Comparison of ENCODE assay signal across 14 cellular contexts in the genomic region with DNA sequence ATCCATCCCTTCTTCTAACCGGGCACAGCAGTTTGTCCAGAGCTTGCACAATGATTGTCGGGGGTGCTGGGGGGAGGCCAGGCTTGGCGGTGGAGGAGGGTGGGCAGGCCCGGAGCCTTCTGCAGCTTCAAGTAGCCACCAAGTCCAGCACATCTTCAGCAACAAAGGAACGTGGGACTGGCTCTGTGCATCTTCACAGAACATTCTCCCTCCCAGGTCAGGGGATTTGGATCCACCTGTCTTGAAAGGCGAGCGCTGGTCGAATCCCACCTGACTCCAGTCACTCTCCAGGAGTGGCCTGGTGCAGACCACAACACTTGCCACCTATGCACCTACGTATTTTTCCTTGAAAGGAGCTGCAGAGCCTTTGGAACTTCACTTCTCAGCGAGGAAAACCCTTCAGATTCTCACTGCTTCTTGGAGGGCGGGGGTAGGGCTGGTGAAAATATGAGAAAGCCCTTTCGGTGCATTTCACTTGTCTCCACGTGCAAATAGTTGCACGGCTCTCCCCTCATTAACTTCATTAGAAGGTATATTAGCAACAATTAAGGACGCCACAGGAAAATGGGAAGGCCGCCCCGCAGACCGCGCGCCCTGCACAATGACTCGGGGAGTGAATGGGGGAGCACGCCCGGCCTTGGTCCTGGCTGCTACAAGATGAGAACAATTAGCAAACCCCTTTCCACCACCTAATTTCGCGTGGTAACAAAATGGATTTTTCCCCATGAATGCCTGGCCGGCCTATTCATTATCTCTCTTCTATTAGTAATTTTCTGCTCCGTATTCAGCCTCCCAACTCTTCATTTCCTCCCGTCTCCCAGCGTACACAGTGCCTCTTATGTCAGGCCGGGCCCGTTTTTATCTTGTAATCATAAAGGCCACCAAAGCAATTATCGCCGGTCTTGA.
DNase-seq lines count a peak whose midpoint lies in the region; ATAC-seq and TF ChIP-seq lines count a peak whose summit lies in the region.
"Had no signal": no experiment of that assay in that cellular context is flagged by ENCODE, and none has a peak within 500 bp of the region (broad histone marks: within the 10 kb centered on the region; RNA-seq: fewer than 3 reads in every experiment).

No MANE protein-coding gene starts in this region.

- H3K4me3 ChIP-seq in iPS-18a (ENCODE audit: low read length) (peak overlapping the region; percentile 56), smooth muscle cell (peak overlapping the region; percentile 19)
- H3K4me3 ChIP-seq: left lung, upper lobe of left lung had no signal

- H3K27me3 Mint-ChIP-seq in activated T-cell treated with anti-CD3 and anti-CD28 coated beads, Interleukin-2, amount 50 U/mL, for 4 hours (ENCODE audit: low read depth): peaks cover 80% of the 10 kb centered on the region
- H3K27me3 Mint-ChIP-seq in T-cell: peaks cover 79 to 80% of the 10 kb centered on the region in 2 donors

- no peaks in the 10 kb centered on the region for H3F3A ChIP-seq in smooth muscle cell (ENCODE audit: low read depth)

- H3K27ac Mint-ChIP-seq in T-cell: no peak overlapping the region

- CTCF ChIA-PET in T-cell (lab: Charles Lee) (interaction anchor here in 1 of 2 donors (1.2 kb wide), 1 partner anchor 37 kb away, joined by 4 read pairs; no protein-coding TSS in a partner anchor), GM10248 (lab: Yijun Ruan, JAX) (no interaction called here)

- no peaks in the 10 kb centered on the region for H3K9me3 Mint-ChIP-seq in activated T-cell treated with anti-CD3 and anti-CD28 coated beads, Interleukin-2, amount 50 U/mL, for 4 hours
- no peaks in the 10 kb centered on the region for H3K9me3 Mint-ChIP-seq in T-cell

- peaks cover 35% of the 10 kb centered on the region for H3K4me1 ChIP-seq in iPS-18a (ENCODE audit: control insufficient read depth, low read depth, low read length)
- peaks cover 67% of the 10 kb centered on the region for H3K4me1 ChIP-seq in smooth muscle cell (ENCODE audit: low read depth)

- POLR2A ChIA-PET in T-cell (lab: Charles Lee): no interaction called here
- POLR2A ChIA-PET in GM10248 (lab: Yijun Ruan, JAX): no interaction called here

- H3K79me2 ChIP-seq in smooth muscle cell (ENCODE audit: low read depth): no peaks in the 10 kb centered on the region

- H3K36me3 ChIP-seq in iPS-18a (ENCODE audit: control insufficient read depth, low read depth, low read length) (no peaks in the 10 kb centered on the region), smooth muscle cell (ENCODE audit: low read depth) (no peaks in the 10 kb centered on the region)
- H3K36me3 ChIP-seq: left lung, upper lobe of left lung had no signal

- H3K9ac ChIP-seq in iPS-18a (ENCODE audit: low read length) (no peak overlapping the region), smooth muscle cell (ENCODE audit: low read depth) (no peak overlapping the region)

- H3K9me3 ChIP-seq in iPS-18a (ENCODE audit: control insufficient read depth, low read depth, low read length) (no peaks in the 10 kb centered on the region), smooth muscle cell (replicated peaks; ENCODE audit: low read depth) (no peaks in the 10 kb centered on the region)
- H3K9me3 ChIP-seq: left lung, upper lobe of left lung had no signal

- peaks cover 17% of the 10 kb centered on the region for H3K4me1 Mint-ChIP-seq in activated T-cell treated with anti-CD3 and anti-CD28 coated beads, Interleukin-2, amount 50 U/mL, for 4 hours (ENCODE audit: low read depth)
- H3K4me1 Mint-ChIP-seq in T-cell: peaks cover 27 to 29% (median 29%) of the 10 kb centered on the region in 3 donors

- no peak overlapping the region for H2AFZ ChIP-seq in smooth muscle cell (ENCODE audit: low read depth)

- H4K20me1 ChIP-seq in smooth muscle cell (ENCODE audit: low read depth): no peaks in the 10 kb centered on the region

- H3K4me3 Mint-ChIP-seq in activated T-cell treated with anti-CD3 and anti-CD28 coated beads, Interleukin-2, amount 50 U/mL, for 4 hours: peak overlapping the region; percentile 26
- peak overlapping the region; percentile 4 to 68 (median 28) for H3K4me3 Mint-ChIP-seq in T-cell

- H3K36me3 Mint-ChIP-seq in activated T-cell treated with anti-CD3 and anti-CD28 coated beads, Interleukin-2, amount 50 U/mL, for 4 hours (ENCODE audit: insufficient read depth): no peaks in the 10 kb centered on the region
- no peaks in the 10 kb centered on the region for H3K36me3 Mint-ChIP-seq in T-cell

- DNase-seq in activated T-cell treated with anti-CD3 and anti-CD28 coated beads, Interleukin-2, amount 50 U/mL, for 4 hours: no peak
- DNase-seq in activated T-cell treated with anti-CD3 and anti-CD28 coated beads, Interleukin-2, amount 50 U/mL, for 1 hour: no peak
- DNase-seq in T-cell (no peak), smooth muscle cell (lab: John Stamatoyannopoulos, UW; ENCODE audit: unreplicated experiment) (no peak), HUDEP-2 (lab: John Stamatoyannopoulos, UW; ENCODE audit: unreplicated experiment in 76 of 76) (no peak), cortex of kidney (lab: John Stamatoyannopoulos, UW) (no peak), GM10248 (ENCODE audit: extremely low spot score) (no peak)
- DNase-seq: HCEC 1CT, left lung, NCI-H2029, NCI-H748 treated with DMSO at 0.1 percent for 48 hours had no signal

- H3K27ac ChIP-seq in iPS-18a (ENCODE audit: low read length) (no peak overlapping the region), smooth muscle cell (ENCODE audit: low read depth) (no peak overlapping the region)
- H3K27ac ChIP-seq: left lung, RWPE1, upper lobe of left lung had no signal

- no peak for ATAC-seq in activated T-cell treated with anti-CD3 and anti-CD28 coated beads, Interleukin-2, amount 50 U/mL, for 4 hours
- ATAC-seq in T-cell (replicated peaks in 1 of 4): no peak
- ATAC-seq: left lung had no signal

- WGBS in smooth muscle cell (ENCODE audit: low lambda C conversion rate): 10% methylated on average over 33 of the region's 33 CpGs

- H3K27me3 ChIP-seq in iPS-18a (ENCODE audit: control insufficient read depth, insufficient read depth, low read length) (peaks cover 97% of the 10 kb centered on the region), smooth muscle cell (ENCODE audit: low read depth) (peaks cover 100% of the 10 kb centered on the region)

- H3K4me2 ChIP-seq in smooth muscle cell: peak overlapping the region; percentile 68

- no peak for TF ChIP-seq CTCF in smooth muscle cell (IDR thresholded peaks at IDR 0.05; ENCODE audit: borderline replicate concordance, insufficient read depth, poor library complexity, severe bottlenecking)
- TF ChIP-seq CTCF in GM10248 (IDR thresholded peaks at IDR 0.05; ENCODE audit: control extremely low read depth, extremely low read depth, low read depth, missing control alignments): no peak
